Comparison of ENCODE assay signal across 1 cellular context in genomic region chr6:3379482-3380060, GRCh38.
TF ChIP-seq lines count a peak whose summit lies in the region.

No MANE protein-coding gene starts in this region.

TF ChIP-seq in HepG2, 621 proteins besides CTCF, POLR2A, EP300 and RAD21 (continued from another document and continues in another):
- peak; percentile 50; the same call in 1 of the 2 replicates for TF ChIP-seq POGZ (CRISPR knock-in tag; IDR thresholded peaks at IDR 0.05)
- TF ChIP-seq ONECUT2 (CRISPR knock-in tag; IDR thresholded peaks at IDR 0.05) = peak; percentile 39; the same call in 1 of the 2 replicates
- TF ChIP-seq SP4 (CRISPR knock-in tag; IDR thresholded peaks at IDR 0.05) = no peak
- TF ChIP-seq RBM22 (optimal IDR thresholded peaks at IDR 0.05; ENCODE audit: low read length) = peak; percentile 29
- 0 out of 2 replicates have a peak, but pooled peaks have one; percentile 53 for TF ChIP-seq HOXA5 (CRISPR knock-in tag; IDR thresholded peaks at IDR 0.05)
- no peak for TF ChIP-seq ZNF44 (CRISPR knock-in tag; IDR thresholded peaks at IDR 0.05)
- no peak for TF ChIP-seq ZNF841 (CRISPR knock-in tag; IDR thresholded peaks at IDR 0.05; ENCODE audit: borderline replicate concordance)
- TF ChIP-seq BRCA1 (CRISPR knock-in tag; IDR thresholded peaks at IDR 0.05) = 0 out of 2 replicates have a peak, but pooled peaks have one; percentile 74
- TF ChIP-seq ZBTB33 (CRISPR knock-in tag; IDR thresholded peaks at IDR 0.05) = peak; percentile 52
- TF ChIP-seq HOXD1 (CRISPR knock-in tag; IDR thresholded peaks at IDR 0.05) = no peak
- peak in 1 of 2 experiments; percentile 50; a peak in 1 of 4 replicates for TF ChIP-seq ATF4 (CRISPR knock-in tag; IDR thresholded peaks at IDR 0.05)
- no peak for TF ChIP-seq TCF12 (IDR thresholded peaks at IDR 0.05)
- peak; percentile 72; the same call in 1 of the 2 replicates for TF ChIP-seq TCF12 (CRISPR knock-in tag; IDR thresholded peaks at IDR 0.05)
- TF ChIP-seq BRD4 (CRISPR knock-in tag; IDR thresholded peaks at IDR 0.05) = peak; percentile 66; the same call in 1 of the 2 replicates
- peak; percentile 23; the same call in 1 of the 2 replicates for TF ChIP-seq NKX3-1 (CRISPR knock-in tag; IDR thresholded peaks at IDR 0.05)
- TF ChIP-seq KAT8 (CRISPR knock-in tag; IDR thresholded peaks at IDR 0.05) = peak; percentile 51; the same call in 1 of the 2 replicates
- TF ChIP-seq ZBTB37 (CRISPR knock-in tag; IDR thresholded peaks at IDR 0.05) = peak; percentile 44; the same call in 1 of the 2 replicates
- TF ChIP-seq MXD4 (CRISPR knock-in tag; IDR thresholded peaks at IDR 0.05) = 0 out of 2 replicates have a peak, but pooled peaks have one; percentile 40
- TF ChIP-seq ATF1 (CRISPR knock-in tag; IDR thresholded peaks at IDR 0.05) = peak; percentile 70; the same call in 1 of the 2 replicates
- peak; percentile 66 for TF ChIP-seq ZNF501 (CRISPR knock-in tag; IDR thresholded peaks at IDR 0.05)
- TF ChIP-seq ZNF292 (CRISPR knock-in tag; IDR thresholded peaks at IDR 0.05; ENCODE audit: borderline replicate concordance, low read depth) = 0 out of 2 replicates have a peak, but pooled peaks have one; percentile 34
- no peak for TF ChIP-seq FOXA1 (IDR thresholded peaks at IDR 0.05)
- TF ChIP-seq FOXA1 (CRISPR knock-in tag; IDR thresholded peaks at IDR 0.05) = peak; percentile 53; the same call in 1 of the 2 replicates
- TF ChIP-seq ZEB1 (IDR thresholded peaks at IDR 0.05; ENCODE audit: insufficient replicate concordance, low read depth) = peak; percentile 37
- TF ChIP-seq ZNF263 (CRISPR knock-in tag; IDR thresholded peaks at IDR 0.05) = 0 out of 2 replicates have a peak, but pooled peaks have one; percentile 39
- TF ChIP-seq ZNF503 (CRISPR knock-in tag; IDR thresholded peaks at IDR 0.05) = 0 out of 2 replicates have a peak, but pooled peaks have one; percentile 66
- TF ChIP-seq ASH2L (IDR thresholded peaks at IDR 0.05; ENCODE audit: insufficient read length, low read depth, low read length) = no peak
- peak; percentile 65; the same call in 1 of the 2 replicates for TF ChIP-seq ZNF614 (CRISPR knock-in tag; IDR thresholded peaks at IDR 0.05; ENCODE audit: borderline replicate concordance)
- peak; percentile 72 for TF ChIP-seq ARID5B (CRISPR knock-in tag; IDR thresholded peaks at IDR 0.05)
- TF ChIP-seq MIER3 (CRISPR knock-in tag; IDR thresholded peaks at IDR 0.05; ENCODE audit: borderline replicate concordance) = peak; percentile 72; the same call in 1 of the 2 replicates
- 0 out of 2 replicates have a peak, but pooled peaks have one; percentile 43 for TF ChIP-seq TCF7 (IDR thresholded peaks at IDR 0.05; ENCODE audit: low read depth)
- peak; percentile 67; the same call in 1 of the 2 replicates for TF ChIP-seq HMG20A (CRISPR knock-in tag; IDR thresholded peaks at IDR 0.05; ENCODE audit: borderline replicate concordance)
- peak in 1 of 2 experiments; percentile 67; a peak in 1 of 4 replicates for TF ChIP-seq KLF16 (CRISPR knock-in tag; IDR thresholded peaks at IDR 0.05)
- TF ChIP-seq SIX4 (CRISPR knock-in tag; IDR thresholded peaks at IDR 0.05) = no peak; the same call in 1 of the 2 replicates
- TF ChIP-seq RARA (CRISPR knock-in tag; IDR thresholded peaks at IDR 0.05) = peak; percentile 65
- TF ChIP-seq ZNF331 (CRISPR knock-in tag; IDR thresholded peaks at IDR 0.05) = peak; percentile 72
- TF ChIP-seq HIVEP1 (CRISPR knock-in tag; IDR thresholded peaks at IDR 0.05) = 0 out of 2 replicates have a peak, but pooled peaks have one; percentile 43
- peak; percentile 2 for TF ChIP-seq HNRNPK (IDR thresholded peaks at IDR 0.05; ENCODE audit: low read depth, low read length, poor library complexity, severe bottlenecking)
- no peak for TF ChIP-seq ATAD3A (CRISPR knock-in tag; IDR thresholded peaks at IDR 0.05)
- TF ChIP-seq ZNF317 (CRISPR knock-in tag; IDR thresholded peaks at IDR 0.05) = 0 out of 2 replicates have a peak, but pooled peaks have one; percentile 48
- 0 out of 2 replicates have a peak, but pooled peaks have one; percentile 50 for TF ChIP-seq CBFB (CRISPR knock-in tag; IDR thresholded peaks at IDR 0.05)
- peak; percentile 24 for TF ChIP-seq DBP (CRISPR knock-in tag; IDR thresholded peaks at IDR 0.05; ENCODE audit: not compliant biosample characterization)
- TF ChIP-seq SOX13 (IDR thresholded peaks at IDR 0.05) = peak; percentile 26; the same call in 1 of the 2 replicates
- TF ChIP-seq SOX13 (CRISPR knock-in tag; conservative IDR thresholded peaks at IDR 0.05 in 1 of 2, IDR thresholded peaks at IDR 0.05 in 1 of 2) = peak in 1 of 2 experiments; percentile 62; a peak in 2 of 4 replicates
- 0 out of 2 replicates have a peak, but pooled peaks have one; percentile 19 for TF ChIP-seq DNMT3B (CRISPR knock-in tag; conservative IDR thresholded peaks at IDR 0.05)
- 0 out of 2 replicates have a peak, but pooled peaks have one; percentile 26 for TF ChIP-seq ZNF264 (CRISPR knock-in tag; IDR thresholded peaks at IDR 0.05)
- peak; percentile 64; the same call in 1 of the 2 replicates for TF ChIP-seq KDM2A (CRISPR knock-in tag; IDR thresholded peaks at IDR 0.05; ENCODE audit: borderline replicate concordance, low read depth)
- TF ChIP-seq ZNF333 (CRISPR knock-in tag; IDR thresholded peaks at IDR 0.05; ENCODE audit: borderline replicate concordance) = 0 out of 2 replicates have a peak, but pooled peaks have one; percentile 64
- TF ChIP-seq TFAP4 (IDR thresholded peaks at IDR 0.05; ENCODE audit: borderline replicate concordance, low read depth) = peak; percentile 68
- TF ChIP-seq ZNF235 (CRISPR knock-in tag; IDR thresholded peaks at IDR 0.05; ENCODE audit: borderline replicate concordance) = 0 out of 2 replicates have a peak, but pooled peaks have one; percentile 64
- TF ChIP-seq ZNF24 (IDR thresholded peaks at IDR 0.05) = no peak
- TF ChIP-seq NCOR1 (IDR thresholded peaks at IDR 0.05; ENCODE audit: borderline replicate concordance, low read length) = 0 out of 2 replicates have a peak, but pooled peaks have one; percentile 19
- TF ChIP-seq ZNF574 (CRISPR knock-in tag; IDR thresholded peaks at IDR 0.05) = 0 out of 2 replicates have a peak, but pooled peaks have one; percentile 38
- TF ChIP-seq ZSCAN25 (CRISPR knock-in tag; IDR thresholded peaks at IDR 0.05) = no peak
- peak; percentile 74; the same call in 1 of the 2 replicates for TF ChIP-seq ZNF776 (CRISPR knock-in tag; IDR thresholded peaks at IDR 0.05)
- peak; percentile 51; the same call in 1 of the 2 replicates for TF ChIP-seq SOX5 (CRISPR knock-in tag; IDR thresholded peaks at IDR 0.05; ENCODE audit: borderline replicate concordance)
- peak; percentile 82; the same call in 1 of the 2 replicates for TF ChIP-seq ZNF557 (CRISPR knock-in tag; IDR thresholded peaks at IDR 0.05)
